ENCODE assay signal across 9 cellular contexts in the genomic region with DNA sequence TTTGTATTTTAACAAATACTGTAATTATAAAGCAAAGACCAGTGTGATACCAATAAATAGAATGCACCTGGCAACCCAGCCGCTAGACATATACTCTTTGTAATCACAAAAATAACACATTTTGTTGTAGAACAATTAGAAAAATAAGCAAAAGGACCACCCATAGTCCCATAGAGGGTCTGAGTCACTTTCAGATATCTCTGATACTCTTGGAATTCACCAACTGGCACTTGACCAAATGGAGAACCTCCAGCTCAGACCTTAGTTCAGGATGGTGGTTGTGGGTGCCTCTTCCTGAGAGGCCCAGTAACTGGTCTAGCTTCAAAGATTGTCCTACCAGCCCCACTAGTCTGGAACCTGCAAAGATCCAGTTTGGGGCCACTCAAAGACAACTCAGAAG. TPM values are rescaled to one million over a fixed set of nuclear protein-coding genes. Genes with fewer than 3 reads are reported as not detected.
DNase-seq lines count a peak whose midpoint lies in the region; ATAC-seq, FAIRE-seq and TF ChIP-seq lines count a peak whose summit lies in the region.
"Had no signal": no experiment of that assay in that cellular context is flagged by ENCODE, and none has a peak within 500 bp of the region (broad histone marks: within the 10 kb centered on the region; RNA-seq: fewer than 3 reads in every experiment).

No MANE protein-coding gene starts in this region.

- CTCF ChIA-PET in A673 (lab: Charles Lee) = interaction anchor here (0.6 kb wide), 1 partner anchor 47 kb away, joined by 3 read pairs; a partner anchor contains a TSS
- CTCF ChIA-PET in activated B cell treated with CpG ODN at 0.5 μM for 24 hours (lab: Charles Lee) = interaction anchor here (1.5 kb wide), 1 partner anchor 9 kb away, joined by 6 read pairs; no protein-coding TSS in a partner anchor

- intact Hi-C loops in A673 (cut with micrococcal nuclease; ENCODE audit: unreplicated experiment) (no loop called here), activated B cell treated with CpG ODN at 0.5 μM for 24 hours (cut with micrococcal nuclease) (loop anchor here (1.0 to 10.0 kb wide), 3 partner anchors 47 to 1582 kb away; a partner anchor contains a TSS)

- peaks cover 24% of the 10 kb centered on the region for H3K36me3 Mint-ChIP-seq in activated B cell treated with CpG ODN at 0.5 μM for 24 hours (ENCODE audit: low read depth)

- no peaks in the 10 kb centered on the region for H3K9me3 Mint-ChIP-seq in activated B cell treated with CpG ODN at 0.5 μM for 24 hours

- POLR2A ChIA-PET in A673 (lab: Charles Lee; ENCODE audit: low non-redundant PET) = no interaction called here
- POLR2A ChIA-PET in activated B cell treated with CpG ODN at 0.5 μM for 24 hours (lab: Charles Lee) = interaction anchor here (0.6 to 1.9 kb wide), 6 partner anchors 9 to 368 kb away, joined by 3 to 8 read pairs (median 4); a partner anchor contains a TSS

- ATAC-seq in activated B cell treated with CpG ODN at 0.5 μM for 24 hours (ENCODE audit: low read depth) (no peak), GM18502 (IDR thresholded peaks at IDR 0.05; ENCODE audit: poor library complexity, unreplicated experiment) (no peak), HG03520 (IDR thresholded peaks at IDR 0.05; ENCODE audit: unreplicated experiment) (no peak)

- peaks cover 12% of the 10 kb centered on the region for H3K4me1 ChIP-seq in A673 (ENCODE audit: insufficient read depth, low read length, poor library complexity, severe bottlenecking)
- peaks cover 19% of the 10 kb centered on the region; the same call in 1 of the 2 replicates for H3K4me1 ChIP-seq in GM23248 (ENCODE audit: insufficient read depth)
- peaks cover 8% of the 10 kb centered on the region for H3K4me1 ChIP-seq in keratinocyte (ENCODE audit: control insufficient read depth, extremely low read depth, insufficient read depth, low read length)

- H3K4me3 ChIP-seq in A673 (ENCODE audit: low read depth, low read length, poor library complexity, severe bottlenecking) = peak overlapping the region; percentile 75
- peak overlapping the region; percentile 97 for H3K4me3 ChIP-seq in GM23248
- H3K4me3 ChIP-seq in keratinocyte (ENCODE audit: control insufficient read depth in 2 of 3, extremely low read depth in 1 of 3, insufficient read depth in 2 of 3, low read depth in 1 of 3, low read length in 3 of 3) = peak overlapping the region in 1 of 3 experiments; percentile 77
- no peak overlapping the region for H3K4me3 ChIP-seq in coronary artery

- TF ChIP-seq CTCF in A673 (conservative IDR thresholded peaks at IDR 0.05; ENCODE audit: low read depth, low read length) (no peak), activated B cell treated with CpG ODN at 0.5 μM for 24 hours (IDR thresholded peaks at IDR 0.05) (no peak), keratinocyte (optimal IDR thresholded peaks at IDR 0.05 in 1 of 3, IDR thresholded peaks at IDR 0.05 in 1 of 3, conservative IDR thresholded peaks at IDR 0.05 in 1 of 3; ENCODE audit: extremely low read depth in 1 of 3, insufficient read depth in 2 of 3, low read length in 3 of 3) (no peak), coronary artery (IDR thresholded peaks at IDR 0.05) (no peak)

- no peaks in the 10 kb centered on the region for H3K9me2 ChIP-seq in GM23248 (ENCODE audit: insufficient read depth)

- H3K27ac Mint-ChIP-seq in activated B cell treated with CpG ODN at 0.5 μM for 24 hours = peak overlapping the region; percentile 89

- peaks cover 6% of the 10 kb centered on the region; the same call in 1 of the 2 replicates for H3F3A ChIP-seq in GM23248 (ENCODE audit: insufficient read depth)

- H3K27me3 Mint-ChIP-seq in activated B cell treated with CpG ODN at 0.5 μM for 24 hours = no peaks in the 10 kb centered on the region

- DNase-seq in A673 (ENCODE audit: low spot score) (no peak), GM23248 (no peak), activated B cell treated with CpG ODN at 0.5 μM for 24 hours (no peak), keratinocyte (ENCODE audit: low read depth, low spot score) (no peak), coronary artery (ENCODE audit: low spot score) (no peak), T-helper 1 cell (no peak)

- in situ Hi-C loops in GM23248 (cut with MboI) = no loop called here

- H4K20me1 ChIP-seq in GM23248 (ENCODE audit: insufficient read depth) (no peaks in the 10 kb centered on the region), keratinocyte (ENCODE audit: control insufficient read depth, extremely low read depth, insufficient read depth, low read length) (no peaks in the 10 kb centered on the region)

- dilution Hi-C loops in keratinocyte (cut with MboI; ENCODE audit: extremely low pct_ligation_motif_present, low sequenced_read_pairs) = no loop called here

- H3K79me2 ChIP-seq in GM23248 (ENCODE audit: insufficient read depth) = peaks cover 48% of the 10 kb centered on the region
- H3K79me2 ChIP-seq in keratinocyte (ENCODE audit: control insufficient read depth, insufficient read depth, low read length) = peaks cover 28% of the 10 kb centered on the region

- FAIRE-seq in keratinocyte (lab: Jason Lieb, UNC) = no peak
- FAIRE-seq: TTC549 had no signal

- no peaks in the 10 kb centered on the region for H3K9me1 ChIP-seq in keratinocyte (ENCODE audit: control insufficient read depth, extremely low read depth, insufficient read depth, low read length)

- H3K27ac ChIP-seq in A673 (ENCODE audit: low read depth, low read length, poor library complexity, severe bottlenecking) = no peak overlapping the region
- no peak overlapping the region; the same call in 1 of the 2 replicates for H3K27ac ChIP-seq in GM23248
- no peak overlapping the region for H3K27ac ChIP-seq in keratinocyte (ENCODE audit: control insufficient read depth, insufficient read depth, low read length)
- peak overlapping the region in 1 of 2 donors; percentile 84 for H3K27ac ChIP-seq in coronary artery

- H3K36me3 ChIP-seq in A673 (ENCODE audit: insufficient read depth, low read length, poor library complexity, severe bottlenecking) (peaks cover 28% of the 10 kb centered on the region), GM23248 (ENCODE audit: low read depth) (peaks cover 20% of the 10 kb centered on the region), keratinocyte (ENCODE audit: control insufficient read depth in 2 of 2, extremely low read depth in 1 of 2, insufficient read depth in 2 of 2, low read length in 2 of 2) (peaks cover 8% of the 10 kb centered on the region in 2 experiments)

- H3K27me3 ChIP-seq in A673 (replicated peaks; ENCODE audit: insufficient read depth, low read depth, low read length, poor library complexity) (no peaks in the 10 kb centered on the region), GM23248 (replicated peaks; ENCODE audit: insufficient read depth) (no peaks in the 10 kb centered on the region), keratinocyte (ENCODE audit: control insufficient read depth, extremely low read depth, insufficient read depth, low read length) (no peaks in the 10 kb centered on the region)

- peak overlapping the region; percentile 90 for H2AFZ ChIP-seq in GM23248
- no peak overlapping the region for H2AFZ ChIP-seq in keratinocyte (ENCODE audit: control insufficient read depth, low read length)

- WGBS in GM23248 (ENCODE audit: low coverage in 1 of 2, low lambda C conversion rate in 2 of 2, missing lambda C conversion rate in 2 of 2), 2 experiments = 88 to 96% methylated on average over 1 of the region's 1 CpG

- H3K4me1 Mint-ChIP-seq in activated B cell treated with CpG ODN at 0.5 μM for 24 hours = peaks cover 36% of the 10 kb centered on the region

- H3K4me3 Mint-ChIP-seq in activated B cell treated with CpG ODN at 0.5 μM for 24 hours = peak overlapping the region; percentile 90

- no TSS peak for BruUV-seq in A673 (replicated peaks; lab: Mats Ljungman, UMichigan)

- H3K4me2 ChIP-seq in GM23248 (ENCODE audit: unreplicated experiment) (peak overlapping the region; percentile 62), keratinocyte (ENCODE audit: control insufficient read depth, extremely low read depth, insufficient read depth, low read depth, low read length) (peak overlapping the region; percentile 29)

- H3K9me3 ChIP-seq in A673 (ENCODE audit: low read depth, low read length, poor library complexity, severe bottlenecking) (no peaks in the 10 kb centered on the region), GM23248 (ENCODE audit: low read depth) (no peaks in the 10 kb centered on the region), keratinocyte (ENCODE audit: control insufficient read depth, low read depth, low read length) (no peaks in the 10 kb centered on the region)

- H3K9ac ChIP-seq in GM23248 (peak overlapping the region; percentile 95; the same call in 1 of the 2 replicates), keratinocyte (ENCODE audit: control insufficient read depth, extremely low read depth, insufficient read depth, low read length) (no peak overlapping the region)

RNA-seq across cellular contexts. Expression of a gene that starts 0.8 kb away (rescaled TPM):
- total RNA-seq in A673 (2021) (42.8 and 46.1 TPM in 2 replicates), activated B cell treated with CpG ODN at 0.5 μM for 24 hours (48.4 and 50.3 TPM in 2 replicates)
- total RNA-seq in GM23248 (2014; rRNA removed; shearing (Covaris generic)) = 11.9 and 22.5 TPM in 2 replicates
- polyA plus RNA-seq in GM23248 (2016; fragmentation: Nextera tagmentation; extraction: Ambion mirVana) (10.5 and 11.6 TPM in 2 replicates), keratinocyte (11.4 to 18.0 TPM (median 16.8 TPM) in 3 replicates)
- polyA plus RNA-seq in keratinocyte (2011; ENCODE audit: low read depth) = 32.4 TPM
- polyA plus RNA-seq in keratinocyte (2011; cell fraction: cytosol; rRNA removed) = 13.7 and 15.1 TPM in 2 replicates
- polyA plus RNA-seq in keratinocyte (2011; cell fraction: nucleus; rRNA removed) = 20.8 and 21.3 TPM in 2 replicates
- polyA plus RNA-seq in keratinocyte (2012; ENCODE audit: low replicate concordance) = 15.4 and 18.0 TPM in 2 replicates
- polyA minus RNA-seq in keratinocyte = 10.8 to 15.3 TPM (median 13.9 TPM) in 3 replicates
- polyA minus RNA-seq in keratinocyte (2011; cell fraction: cytosol; rRNA and poly(A)+ RNA removed) = 17.3 TPM
- 11.3 and 13.3 TPM in 2 replicates for polyA minus RNA-seq in keratinocyte (2011; cell fraction: nucleus; rRNA and poly(A)+ RNA removed)

RNA-seq across cellular contexts. Expression of a gene that starts 35.0 kb away (rescaled TPM):
- 1.8 TPM in 1 of 2 replicates, not detected in the other for total RNA-seq in A673 (2021)
- total RNA-seq in GM23248 (2014; rRNA removed; shearing (Covaris generic)) = not detected in 2 replicates
- polyA plus RNA-seq in GM23248 (2016; fragmentation: Nextera tagmentation; extraction: Ambion mirVana) = 0.30 and 0.46 TPM in 2 replicates
- total RNA-seq in activated B cell treated with CpG ODN at 0.5 μM for 24 hours = 2.0 and 2.8 TPM in 2 replicates
- polyA plus RNA-seq in keratinocyte = 0.09 to 0.22 TPM in 2 of 3 replicates, not detected in the other
- 0.61 TPM for polyA plus RNA-seq in keratinocyte (2011; ENCODE audit: low read depth)
- 0.11 TPM in 1 of 2 replicates, not detected in the other for polyA plus RNA-seq in keratinocyte (2011; cell fraction: cytosol; rRNA removed)
- polyA plus RNA-seq in keratinocyte (2011; cell fraction: nucleus; rRNA removed) = 0.48 and 1.1 TPM in 2 replicates
- 0.59 and 0.74 TPM in 2 replicates for polyA plus RNA-seq in keratinocyte (2012; ENCODE audit: low replicate concordance)
- 0.32 TPM in 1 of 3 replicates, not detected in the others for polyA minus RNA-seq in keratinocyte
- polyA minus RNA-seq in keratinocyte (2011; cell fraction: cytosol; rRNA and poly(A)+ RNA removed) = not detected
- 0.93 TPM in 1 of 2 replicates, not detected in the other for polyA minus RNA-seq in keratinocyte (2011; cell fraction: nucleus; rRNA and poly(A)+ RNA removed)

RNA-seq across cellular contexts. Expression of a gene that starts 37.8 kb away (rescaled TPM):
- total RNA-seq in A673 (2021) = 223 and 242 TPM in 2 replicates
- total RNA-seq in GM23248 (2014; rRNA removed; shearing (Covaris generic)) = 47.1 and 60.8 TPM in 2 replicates
- 115 and 123 TPM in 2 replicates for polyA plus RNA-seq in GM23248 (2016; fragmentation: Nextera tagmentation; extraction: Ambion mirVana)
- total RNA-seq in activated B cell treated with CpG ODN at 0.5 μM for 24 hours = 112 and 115 TPM in 2 replicates
- 204 to 287 TPM (median 246 TPM) in 3 replicates for polyA plus RNA-seq in keratinocyte
- 9.4 TPM for polyA plus RNA-seq in keratinocyte (2011; ENCODE audit: low read depth)
- polyA plus RNA-seq in keratinocyte (2011; cell fraction: cytosol; rRNA removed) = 150 and 279 TPM in 2 replicates
- 137 and 147 TPM in 2 replicates for polyA plus RNA-seq in keratinocyte (2011; cell fraction: nucleus; rRNA removed)
- polyA plus RNA-seq in keratinocyte (2012; ENCODE audit: low replicate concordance) = 46.9 and 123 TPM in 2 replicates
- 123 to 200 TPM (median 142 TPM) in 3 replicates for polyA minus RNA-seq in keratinocyte
- polyA minus RNA-seq in keratinocyte (2011; cell fraction: cytosol; rRNA and poly(A)+ RNA removed) = 48.9 TPM
- polyA minus RNA-seq in keratinocyte (2011; cell fraction: nucleus; rRNA and poly(A)+ RNA removed) = 39.4 and 68.7 TPM in 2 replicates

RNA-seq across cellular contexts. Expression of a gene that starts 47.0 kb away (rescaled TPM):
- total RNA-seq in A673 (2021) (55.1 and 66.4 TPM in 2 replicates), activated B cell treated with CpG ODN at 0.5 μM for 24 hours (42.4 and 44.3 TPM in 2 replicates)
- total RNA-seq in GM23248 (2014; rRNA removed; shearing (Covaris generic)) = 16.3 and 24.2 TPM in 2 replicates
- polyA plus RNA-seq in GM23248 (2016; fragmentation: Nextera tagmentation; extraction: Ambion mirVana) (35.1 and 35.6 TPM in 2 replicates), keratinocyte (17.2 to 31.3 TPM (median 26.9 TPM) in 3 replicates)
- 24.3 TPM for polyA plus RNA-seq in keratinocyte (2011; ENCODE audit: low read depth)
- 19.2 and 24.2 TPM in 2 replicates for polyA plus RNA-seq in keratinocyte (2011; cell fraction: cytosol; rRNA removed)
- polyA plus RNA-seq in keratinocyte (2011; cell fraction: nucleus; rRNA removed) = 17.7 and 18.7 TPM in 2 replicates
- polyA plus RNA-seq in keratinocyte (2012; ENCODE audit: low replicate concordance) = 27.4 and 46.2 TPM in 2 replicates
- 11.8 to 29.7 TPM (median 18.2 TPM) in 3 replicates for polyA minus RNA-seq in keratinocyte
- polyA minus RNA-seq in keratinocyte (2011; cell fraction: cytosol; rRNA and poly(A)+ RNA removed) = 15.3 TPM
- 8.2 and 16.5 TPM in 2 replicates for polyA minus RNA-seq in keratinocyte (2011; cell fraction: nucleus; rRNA and poly(A)+ RNA removed)

RNA-seq across cellular contexts. Expression of a gene that starts 47.2 kb away (rescaled TPM):
- 47.6 and 52.4 TPM in 2 replicates for total RNA-seq in A673 (2021)
- 52.4 and 65.9 TPM in 2 replicates for total RNA-seq in GM23248 (2014; rRNA removed; shearing (Covaris generic))
- 28.9 and 29.1 TPM in 2 replicates for polyA plus RNA-seq in GM23248 (2016; fragmentation: Nextera tagmentation; extraction: Ambion mirVana)
- 40.5 and 45.4 TPM in 2 replicates for total RNA-seq in activated B cell treated with CpG ODN at 0.5 μM for 24 hours
- 16.0 to 22.8 TPM (median 22.8 TPM) in 3 replicates for polyA plus RNA-seq in keratinocyte
- 4.8 TPM for polyA plus RNA-seq in keratinocyte (2011; ENCODE audit: low read depth)
- 15.7 and 16.5 TPM in 2 replicates for polyA plus RNA-seq in keratinocyte (2011; cell fraction: cytosol; rRNA removed)
- polyA plus RNA-seq in keratinocyte (2011; cell fraction: nucleus; rRNA removed) = 25.1 and 29.0 TPM in 2 replicates
- 13.1 and 17.1 TPM in 2 replicates for polyA plus RNA-seq in keratinocyte (2012; ENCODE audit: low replicate concordance)
- 23.3 to 36.5 TPM (median 23.9 TPM) in 3 replicates for polyA minus RNA-seq in keratinocyte
- polyA minus RNA-seq in keratinocyte (2011; cell fraction: cytosol; rRNA and poly(A)+ RNA removed) = 27.6 TPM
- 20.5 and 21.3 TPM in 2 replicates for polyA minus RNA-seq in keratinocyte (2011; cell fraction: nucleus; rRNA and poly(A)+ RNA removed)
